ENCODE assay signal across 16 cellular contexts in the genomic region with DNA sequence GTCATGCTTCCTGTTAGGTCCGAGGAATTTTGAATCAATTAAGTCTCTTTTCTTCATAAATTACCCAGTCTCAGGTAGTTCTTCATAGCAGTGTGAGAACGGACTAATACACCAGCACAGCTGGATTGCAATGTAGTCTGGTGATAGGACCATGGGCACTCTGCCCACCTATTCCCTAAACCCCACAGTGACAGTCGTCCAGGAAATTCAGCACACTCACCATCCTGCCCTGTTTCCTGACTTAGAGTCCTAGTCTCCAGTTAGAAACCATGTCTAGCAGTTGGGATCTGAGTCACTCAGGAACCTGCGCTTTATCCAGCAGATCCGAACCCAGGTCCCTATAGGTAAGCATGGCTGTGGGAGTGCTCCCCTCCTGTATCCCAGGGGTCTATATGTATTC.
A peak's percentile ranks its signal among the peaks of the same experiment; 100 is the strongest.
DNase-seq lines count a peak whose midpoint lies in the region; ATAC-seq and TF ChIP-seq lines count a peak whose summit lies in the region.
"Had no signal": no experiment of that assay in that cellular context is flagged by ENCODE, and none has a peak within 500 bp of the region (broad histone marks: within the 10 kb centered on the region; RNA-seq: fewer than 3 reads in every experiment).

No MANE protein-coding gene starts in this region.

- H3K27ac ChIP-seq in endodermal cell (ENCODE audit: low read depth, low read length): no peak overlapping the region
- H3K27ac ChIP-seq: C4-2B had no signal

- no peak overlapping the region for H3K4me3 Mint-ChIP-seq in activated CD8-positive, alpha-beta memory T cell treated with anti-CD3 and anti-CD28 coated beads, Interleukin-2, amount 10 ng/mL, durations not matched to agents 7 days and 5 days
- H3K4me3 Mint-ChIP-seq in endodermal cell: no peak overlapping the region
- H3K4me3 Mint-ChIP-seq: CD4-positive, alpha-beta memory T cell had no signal

- no peak overlapping the region for H3K27ac Mint-ChIP-seq in activated CD8-positive, alpha-beta memory T cell treated with anti-CD3 and anti-CD28 coated beads, Interleukin-2, amount 10 ng/mL, durations not matched to agents 7 days and 5 days
- H3K27ac Mint-ChIP-seq in endodermal cell: no peak overlapping the region
- H3K27ac Mint-ChIP-seq: CD4-positive, alpha-beta memory T cell had no signal

- no peak for TF ChIP-seq CTCF in endodermal cell (conservative IDR thresholded peaks at IDR 0.05)

- no peaks in the 10 kb centered on the region for H3K4me1 Mint-ChIP-seq in activated CD8-positive, alpha-beta memory T cell treated with anti-CD3 and anti-CD28 coated beads, Interleukin-2, amount 10 ng/mL, durations not matched to agents 7 days and 5 days
- H3K4me1 Mint-ChIP-seq in endodermal cell: peaks cover 14% of the 10 kb centered on the region

- H3K9me3 Mint-ChIP-seq in activated CD8-positive, alpha-beta memory T cell treated with anti-CD3 and anti-CD28 coated beads, Interleukin-2, amount 10 ng/mL, durations not matched to agents 7 days and 5 days (ENCODE audit: low read depth): peaks cover 2% of the 10 kb centered on the region
- peaks cover 5% of the 10 kb centered on the region for H3K9me3 Mint-ChIP-seq in endodermal cell

- CTCF ChIA-PET in activated CD8-positive, alpha-beta memory T cell treated with anti-CD3 and anti-CD28 coated beads, Interleukin-2, amount 10 ng/mL, durations not matched to agents 7 days and 5 days (lab: Charles Lee): no interaction called here

- H3K4me1 ChIP-seq in endodermal cell (ENCODE audit: control insufficient read depth, insufficient read depth, low read length): peaks cover 6% of the 10 kb centered on the region
- H3K4me1 ChIP-seq: HAP-1 had no signal

- DNase-seq in activated CD8-positive, alpha-beta memory T cell treated with anti-CD3 and anti-CD28 coated beads, Interleukin-2, amount 50 U/mL, for 48 hours: peak; percentile 15
- DNase-seq in activated CD8-positive, alpha-beta memory T cell treated with anti-CD3 and anti-CD28 coated beads, Interleukin-2, amount 10 ng/mL, durations not matched to agents 7 days and 5 days: no peak
- DNase-seq in endodermal cell (peak; percentile 10), lung microvascular endothelial cell (ENCODE audit: low read depth in 2 of 2) (peak; percentile 65 to 87), NCI-H1436 treated with DMSO at 0.1 percent for 48 hours (lab: John Stamatoyannopoulos, UW) (no peak), pons (ENCODE audit: low spot score) (no peak)
- DNase-seq: 8988T; AML-193; CD4-positive, alpha-beta memory T cell; DMS79; GOT3 had no signal

- no peaks in the 10 kb centered on the region for H3K36me3 ChIP-seq in endodermal cell (ENCODE audit: control insufficient read depth, insufficient read depth, low read length)
- H3K36me3 ChIP-seq: HAP-1 had no signal

- no peak for ATAC-seq in activated CD8-positive, alpha-beta memory T cell treated with anti-CD3 and anti-CD28 coated beads, Interleukin-2, amount 10 ng/mL, durations not matched to agents 7 days and 5 days
- ATAC-seq in HG03280 (IDR thresholded peaks at IDR 0.05; ENCODE audit: unreplicated experiment): no peak
- ATAC-seq: GM12878, HepG2 had no signal

- no peak overlapping the region for H3K9ac ChIP-seq in endodermal cell (ENCODE audit: extremely low read depth, low read length, poor library complexity, severe bottlenecking)

- H3K9me3 ChIP-seq in endodermal cell (ENCODE audit: control insufficient read depth, low read length): peaks cover 13% of the 10 kb centered on the region
- H3K9me3 ChIP-seq: HAP-1 had no signal

- H3K4me3 ChIP-seq in endodermal cell (ENCODE audit: low read length): no peak overlapping the region
- H3K4me3 ChIP-seq: GM12878, HAP-1 had no signal

- no peaks in the 10 kb centered on the region for H3K36me3 Mint-ChIP-seq in activated CD8-positive, alpha-beta memory T cell treated with anti-CD3 and anti-CD28 coated beads, Interleukin-2, amount 10 ng/mL, durations not matched to agents 7 days and 5 days
- no peaks in the 10 kb centered on the region for H3K36me3 Mint-ChIP-seq in endodermal cell (ENCODE audit: low read depth)
- H3K36me3 Mint-ChIP-seq: CD4-positive, alpha-beta memory T cell had no signal

- WGBS in endodermal cell (ENCODE audit: insufficient coverage in 1 of 2, insufficient read length in 1 of 2), 2 experiments: 92 to 100% methylated on average over 1 to 5 of the region's 5 CpGs

- H3K27me3 ChIP-seq in endodermal cell (ENCODE audit: control insufficient read depth, insufficient read depth, low read length, poor library complexity, severe bottlenecking): no peaks in the 10 kb centered on the region

- peaks cover 3% of the 10 kb centered on the region for H3K27me3 Mint-ChIP-seq in activated CD8-positive, alpha-beta memory T cell treated with anti-CD3 and anti-CD28 coated beads, Interleukin-2, amount 10 ng/mL, durations not matched to agents 7 days and 5 days
- peaks cover 81% of the 10 kb centered on the region for H3K27me3 Mint-ChIP-seq in endodermal cell (ENCODE audit: insufficient read depth)

Comparison
In these comparisons a context has a peak if more than half of its experiments do, and no peak if none do; other contexts are left out.
1. DNase-seq: peak in activated CD8-positive, alpha-beta memory T cell treated with anti-CD3 and anti-CD28 coated beads, Interleukin-2, amount 50 U/mL, for 48 hours (single experiment), endodermal cell (single experiment) and lung microvascular endothelial cell (2 of 2); none in activated CD8-positive, alpha-beta memory T cell treated with anti-CD3 and anti-CD28 coated beads, Interleukin-2, amount 10 ng/mL, durations not matched to agents 7 days and 5 days (single experiment), NCI-H1436 treated with DMSO at 0.1 percent for 48 hours (single experiment) and pons (single experiment).